In genomic region chr14:78606111-78606510, GRCh38 we compare ENCODE assay signal across 15 cellular contexts.
DNase-seq lines count a peak whose midpoint lies in the region; ATAC-seq, FAIRE-seq and TF ChIP-seq lines count a peak whose summit lies in the region.
"Had no signal": no experiment of that assay in that cellular context is flagged by ENCODE, and none has a peak within 500 bp of the region (broad histone marks: within the 10 kb centered on the region; RNA-seq: fewer than 3 reads in every experiment).

No MANE protein-coding gene starts in this region.

- no peaks in the 10 kb centered on the region for H3K9me3 Mint-ChIP-seq in activated T-cell treated with anti-CD3 and anti-CD28 coated beads, Interleukin-2, amount 50 U/mL, for 72 hours

- no peak for TF ChIP-seq POLR2A in right lobe of liver (IDR thresholded peaks at IDR 0.05)

- H3K27me3 ChIP-seq in adipocyte (replicated peaks; ENCODE audit: control insufficient read depth, insufficient read depth, low read length) (no peaks in the 10 kb centered on the region), right lobe of liver (no peaks in the 10 kb centered on the region)
- H3K27me3 ChIP-seq: right atrium auricular region, transverse colon had no signal

- intact Hi-C loops in kidney (cut with DNase I) (no loop called here), right lobe of liver (cut with DNase I) (no loop called here)

- peaks cover 15% of the 10 kb centered on the region for H3K27me3 Mint-ChIP-seq in activated T-cell treated with anti-CD3 and anti-CD28 coated beads, Interleukin-2, amount 50 U/mL, for 72 hours (ENCODE audit: low read depth)

- H3K4me1 ChIP-seq in adipocyte (ENCODE audit: control insufficient read depth, insufficient read depth, low read length) (peaks cover 18% of the 10 kb centered on the region), kidney (ENCODE audit: control insufficient read depth in 1 of 2, insufficient read depth in 1 of 2, low read depth in 1 of 2, low read length in 2 of 2) (no peaks in the 10 kb centered on the region), right lobe of liver (no peaks in the 10 kb centered on the region)
- H3K4me1 ChIP-seq: A549, right atrium auricular region had no signal

- H3K9ac ChIP-seq in adipocyte (ENCODE audit: low read length) (peak overlapping the region; percentile 13), kidney (ENCODE audit: low read length in 2 of 2) (no peak overlapping the region)

- peak overlapping the region; percentile 6 for H3K4me3 ChIP-seq in adipocyte (ENCODE audit: low read length)
- H3K4me3 ChIP-seq in fibroblast of villous mesenchyme (ENCODE audit: low read depth, low read length) = no peak overlapping the region
- H3K4me3 ChIP-seq in kidney (ENCODE audit: low read length in 2 of 2) = no peak overlapping the region
- H3K4me3 ChIP-seq in right lobe of liver = no peak overlapping the region
- H3K4me3 ChIP-seq: A549, right atrium auricular region, transverse colon had no signal

- H3K4me1 Mint-ChIP-seq in activated T-cell treated with anti-CD3 and anti-CD28 coated beads, Interleukin-2, amount 50 U/mL, for 72 hours (ENCODE audit: low read depth) = peaks cover 6% of the 10 kb centered on the region

- H3K36me3 Mint-ChIP-seq in activated T-cell treated with anti-CD3 and anti-CD28 coated beads, Interleukin-2, amount 50 U/mL, for 72 hours (ENCODE audit: insufficient read depth in 2 of 2) = no peaks in the 10 kb centered on the region

- DNase-seq in activated T-cell treated with anti-CD3 and anti-CD28 coated beads, Interleukin-2, amount 50 U/mL, for 72 hours = no peak
- DNase-seq in activated T-cell treated with anti-CD3 and anti-CD28 coated beads for 4 hours = no peak
- DNase-seq in adipocyte (ENCODE audit: low read depth) = peak; percentile 77
- DNase-seq in fibroblast of villous mesenchyme (ENCODE audit: low read depth) = peak; percentile 31
- DNase-seq in stromal cell of bone marrow (ENCODE audit: low read depth) = peak; percentile 90
- no peak for DNase-seq in kidney
- DNase-seq in right lobe of liver = no peak
- DNase-seq: effector CD8-positive, alpha-beta T cell; NCI-H1092 treated with DMSO at 0.1 percent for 48 hours; NCI-H345; transverse colon had no signal

- H3K9me3 ChIP-seq in adipocyte (ENCODE audit: control insufficient read depth, low read length) (no peaks in the 10 kb centered on the region), kidney (ENCODE audit: control insufficient read depth in 1 of 2, low read length in 2 of 2) (no peaks in the 10 kb centered on the region), right lobe of liver (no peaks in the 10 kb centered on the region)
- H3K9me3 ChIP-seq: A549, right atrium auricular region, transverse colon had no signal

- H3K27ac ChIP-seq in kidney (ENCODE audit: low read depth in 2 of 2, low read length in 2 of 2) (no peak overlapping the region), right lobe of liver (no peak overlapping the region)
- H3K27ac ChIP-seq: A549, right atrium auricular region, transverse colon had no signal

- TF ChIP-seq CTCF in fibroblast of villous mesenchyme (IDR thresholded peaks at IDR 0.05; ENCODE audit: insufficient read depth, low read depth, low read length) = no peak
- TF ChIP-seq CTCF in kidney (IDR thresholded peaks at IDR 0.05; ENCODE audit: borderline replicate concordance, extremely low read depth, insufficient read depth) = no peak
- TF ChIP-seq CTCF in right lobe of liver (IDR thresholded peaks at IDR 0.05) = no peak

- peak; percentile 78 to 87 for ATAC-seq in activated T-cell treated with anti-CD3 and anti-CD28 coated beads, Interleukin-2, amount 50 U/mL, for 72 hours (replicated peaks in 1 of 2)
- no peak for ATAC-seq in GM19455 (IDR thresholded peaks at IDR 0.05; ENCODE audit: unreplicated experiment)
- ATAC-seq in right lobe of liver = no peak
- ATAC-seq: A549 had no signal

- no peak overlapping the region for H3K4me3 Mint-ChIP-seq in activated T-cell treated with anti-CD3 and anti-CD28 coated beads, Interleukin-2, amount 50 U/mL, for 72 hours

- FAIRE-seq in kidney (lab: Jason Lieb, UNC) = no peak
- FAIRE-seq: A549, G401.6 had no signal

- H3K36me3 ChIP-seq in adipocyte (ENCODE audit: control insufficient read depth, insufficient read depth, low read length, severe bottlenecking) (no peaks in the 10 kb centered on the region), kidney (ENCODE audit: control insufficient read depth in 1 of 2, insufficient read depth in 2 of 2, low read length in 2 of 2) (no peaks in the 10 kb centered on the region), right lobe of liver (no peaks in the 10 kb centered on the region)
- H3K36me3 ChIP-seq: right atrium auricular region, transverse colon had no signal

- no peak overlapping the region for H3K27ac Mint-ChIP-seq in activated T-cell treated with anti-CD3 and anti-CD28 coated beads, Interleukin-2, amount 50 U/mL, for 72 hours

Comparison
In these comparisons a context has a peak if more than half of its experiments do, and no peak if none do; other contexts are left out.
1. ATAC-seq: peak in activated T-cell treated with anti-CD3 and anti-CD28 coated beads, Interleukin-2, amount 50 U/mL, for 72 hours (2 of 2); none in GM19455 (single experiment) and right lobe of liver (0 of 4).
2. DNase-seq: peak in adipocyte (single experiment), fibroblast of villous mesenchyme (single experiment) and stromal cell of bone marrow (single experiment); none in activated T-cell treated with anti-CD3 and anti-CD28 coated beads, Interleukin-2, amount 50 U/mL, for 72 hours (0 of 2), activated T-cell treated with anti-CD3 and anti-CD28 coated beads for 4 hours (single experiment), kidney (single experiment) and right lobe of liver (0 of 3).